ENCODE assay signal across 1 cellular context in the genomic region with DNA sequence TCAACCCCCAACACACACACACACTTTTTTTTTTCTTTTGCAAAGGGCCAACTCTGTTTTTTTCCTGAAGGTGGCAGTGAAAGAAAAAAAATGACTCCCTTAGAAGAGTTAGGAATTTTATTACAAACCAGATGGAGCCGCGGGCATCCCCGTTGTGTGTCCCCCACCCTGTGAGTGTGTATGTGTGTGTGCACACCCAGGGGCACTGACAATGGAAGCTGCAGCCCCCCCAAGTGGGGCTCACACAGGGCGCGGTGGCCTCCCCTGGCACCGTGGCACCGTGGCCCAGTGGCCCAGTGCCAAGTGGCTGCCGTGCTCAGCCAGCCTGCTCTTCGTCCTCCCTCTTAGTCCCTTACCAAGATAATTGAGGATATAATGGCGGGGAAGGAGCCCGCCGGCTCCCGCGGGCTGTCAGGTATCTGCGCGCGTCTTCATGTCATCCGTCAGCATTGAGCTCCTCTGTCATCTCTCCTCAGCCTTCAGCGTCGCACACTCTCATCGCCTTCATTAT.
TF ChIP-seq lines count a peak whose summit lies in the region.

No MANE protein-coding gene starts in this region.

TF ChIP-seq in H1, 55 proteins besides CTCF, POLR2A, EP300 and RAD21 (continued from another document):
- TF ChIP-seq TBP (IDR thresholded peaks at IDR 0.05; ENCODE audit: low read depth, low read length) (no peak), SUZ12 (IDR thresholded peaks at IDR 0.05; ENCODE audit: low read length) (no peak), SIX5 (IDR thresholded peaks at IDR 0.05; ENCODE audit: low read depth, low read length) (no peak), SP2 (IDR thresholded peaks at IDR 0.05; ENCODE audit: low read length) (no peak), NRF1 (IDR thresholded peaks at IDR 0.05; ENCODE audit: low read depth, low read length) (no peak), SP1 (IDR thresholded peaks at IDR 0.05; ENCODE audit: low read depth, low read length) (no peak)
